ENCODE assay signal across 9 cellular contexts in the genomic region with DNA sequence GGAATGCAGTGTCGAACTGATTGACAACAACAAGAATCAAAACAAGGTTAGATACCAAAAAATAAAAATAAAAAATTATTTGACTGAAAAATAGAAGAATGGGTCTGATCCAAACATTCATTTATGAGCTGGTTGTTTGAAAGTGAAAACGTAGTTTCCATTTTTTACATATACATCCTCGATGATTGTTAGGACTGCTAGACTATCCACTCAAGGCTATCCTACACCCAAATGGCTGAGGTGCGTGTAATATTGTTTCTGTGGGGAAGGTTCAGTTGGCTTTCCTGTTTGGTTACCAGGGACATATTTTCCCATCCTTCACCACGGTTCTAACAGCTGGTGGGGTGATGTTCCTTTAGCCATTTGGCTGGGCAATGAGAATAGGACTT.
DNase-seq lines count a peak whose midpoint lies in the region; ATAC-seq, FAIRE-seq and TF ChIP-seq lines count a peak whose summit lies in the region.
"Had no signal": no experiment of that assay in that cellular context is flagged by ENCODE, and none has a peak within 500 bp of the region (broad histone marks: within the 10 kb centered on the region; RNA-seq: fewer than 3 reads in every experiment).

No MANE protein-coding gene starts in this region.

- peaks cover 32% of the 10 kb centered on the region for H3K4me1 ChIP-seq in ACC112 (ENCODE audit: control insufficient read depth, insufficient read depth, low read length, unreplicated experiment)
- peaks cover 7% of the 10 kb centered on the region for H3K4me1 ChIP-seq in fibroblast of lung (ENCODE audit: control insufficient read depth, extremely low read depth, insufficient read depth, low read length)

- TF ChIP-seq CTCF in fibroblast of lung (conservative IDR thresholded peaks at IDR 0.05 in 1 of 2, IDR thresholded peaks at IDR 0.05 in 1 of 2; ENCODE audit: low read depth in 1 of 2, low read length in 2 of 2), result no peak

- H3K4me3 ChIP-seq in ACC112 (ENCODE audit: low read depth, low read length), result peak overlapping the region; percentile 50
- H3K4me3 ChIP-seq in fibroblast of lung (replicated peaks in 1 of 4; ENCODE audit: control extremely low read depth in 1 of 4, insufficient read depth in 1 of 4, low read depth in 3 of 4, low read length in 4 of 4), result no peak overlapping the region

- no peak overlapping the region for H3K9ac ChIP-seq in fibroblast of lung (ENCODE audit: insufficient read depth, low read length)

- no peaks in the 10 kb centered on the region for H3K79me2 ChIP-seq in ACC112 (ENCODE audit: control insufficient read depth, insufficient read depth, low read length, unreplicated experiment)
- H3K79me2 ChIP-seq in fibroblast of lung (ENCODE audit: control insufficient read depth, insufficient read depth, low read length), result no peaks in the 10 kb centered on the region

- peak overlapping the region; percentile 1 for H3K4me2 ChIP-seq in fibroblast of lung (ENCODE audit: extremely low read depth, insufficient read depth, low read length)

- peak; percentile 72 for DNase-seq in LHCN-M2 (ENCODE audit: low read depth)
- DNase-seq in fibroblast of lung (ENCODE audit: low read depth in 2 of 2), result no peak
- DNase-seq in urothelium cell line (ENCODE audit: low spot score), result no peak
- DNase-seq in NCI-H446 treated with DMSO at 0.1 percent for 48 hours (lab: John Stamatoyannopoulos, UW), result no peak
- DNase-seq in NCI-H1436 (lab: John Stamatoyannopoulos, UW), result no peak
- no peak for DNase-seq in NCI-H1092 treated with DMSO at 0.1 percent for 48 hours (lab: John Stamatoyannopoulos, UW)

- H4K20me1 ChIP-seq in fibroblast of lung (ENCODE audit: control insufficient read depth, extremely low read depth, insufficient read depth, low read length), result no peaks in the 10 kb centered on the region

- peak; percentile 15 for ATAC-seq in GM19372 (IDR thresholded peaks at IDR 0.05; ENCODE audit: low read depth, unreplicated experiment)

- H3K27me3 ChIP-seq in ACC112 (ENCODE audit: insufficient read depth, low read length), result no peaks in the 10 kb centered on the region
- no peaks in the 10 kb centered on the region for H3K27me3 ChIP-seq in fibroblast of lung (ENCODE audit: control insufficient read depth, insufficient read depth, low read length)

- FAIRE-seq in urothelium cell line (lab: Jason Lieb, UNC), result no peak
- FAIRE-seq: islet of Langerhans had no signal

- H3K9me3 ChIP-seq in fibroblast of lung (ENCODE audit: control insufficient read depth, insufficient read depth, low read depth, low read length), result no peaks in the 10 kb centered on the region

- H3K27ac ChIP-seq in ACC112 (ENCODE audit: low read depth, low read length) (peak overlapping the region; percentile 94), fibroblast of lung (ENCODE audit: insufficient read depth, low read length) (peak overlapping the region; percentile 78)

- H3K36me3 ChIP-seq in ACC112 (ENCODE audit: insufficient read depth, low read length) (no peaks in the 10 kb centered on the region), fibroblast of lung (ENCODE audit: control insufficient read depth, insufficient read depth, low read length) (no peaks in the 10 kb centered on the region)

- H2AFZ ChIP-seq in ACC112 (ENCODE audit: low read length, unreplicated experiment) (peak overlapping the region; percentile 57), fibroblast of lung (ENCODE audit: low read length) (peak overlapping the region; percentile 8)
